12 cellular contexts compared by ENCODE assay signal in genomic region chr2:1591461-1591770, GRCh38.
DNase-seq lines count a peak whose midpoint lies in the region; ATAC-seq, FAIRE-seq and TF ChIP-seq lines count a peak whose summit lies in the region.
"Had no signal": no experiment of that assay in that cellular context is flagged by ENCODE, and none has a peak within 500 bp of the region (broad histone marks: within the 10 kb centered on the region; RNA-seq: fewer than 3 reads in every experiment).

No MANE protein-coding gene starts in this region.

- peak overlapping the region; percentile 7 for H3K4ac ChIP-seq in H1 (replicated peaks; ENCODE audit: insufficient read length, low read depth, low read length)

- peaks cover 3% of the 10 kb centered on the region for H3K79me1 ChIP-seq in H1 (ENCODE audit: low read depth, low read length)

- H3K27me3 ChIP-seq in PC-3 (ENCODE audit: low read length) (no peaks in the 10 kb centered on the region), H1 (replicated peaks in 1 of 4; ENCODE audit: control insufficient read depth in 3 of 4, extremely low read depth in 1 of 4, insufficient read depth in 3 of 4, low read length in 3 of 4) (no peaks in the 10 kb centered on the region), right lobe of liver (no peaks in the 10 kb centered on the region), sigmoid colon (no peaks in the 10 kb centered on the region)
- H3K27me3 ChIP-seq: testis had no signal

- DNase-seq in PC-3: peak; percentile 50
- DNase-seq in H1 (ENCODE audit: low read depth in 1 of 2, low spot score in 2 of 2): no peak
- no peak for DNase-seq in right lobe of liver
- DNase-seq in sigmoid colon: no peak
- no peak for DNase-seq in NCI-H1694 (lab: John Stamatoyannopoulos, UW)
- no peak for DNase-seq in GOT3 (lab: John Stamatoyannopoulos, UW)
- DNase-seq in NOMO-1 treated with DMSO at 0.1 percent for 48 hours (lab: John Stamatoyannopoulos, UW; ENCODE audit: unreplicated experiment): no peak
- DNase-seq: activated CD4-positive, alpha-beta T cell treated with anti-CD3 and anti-CD28 coated beads, Interleukin-2, amount 50 U/mL, for 1 hour; activated T-cell treated with anti-CD3 and anti-CD28 coated beads, Interleukin-2, amount 50 U/mL, for 48 hours; HFFc6 had no signal

- peak overlapping the region; percentile 59; the same call in 1 of the 2 replicates for H2AK5ac ChIP-seq in H1 (ENCODE audit: low read depth, low read length)

- BruUV-seq in PC-3 (replicated peaks; lab: Mats Ljungman, UMichigan): no TSS peak

- H2BK12ac ChIP-seq in H1 (ENCODE audit: low read depth, low read length): peak overlapping the region; percentile 60; the same call in 1 of the 2 replicates

- TF ChIP-seq CTCF in PC-3 (conservative IDR thresholded peaks at IDR 0.05; ENCODE audit: low read depth, low read length): no peak
- TF ChIP-seq CTCF in H1 (IDR thresholded peaks at IDR 0.05; ENCODE audit: control extremely low read depth in 1 of 3, insufficient read depth in 1 of 3, low read depth in 1 of 3, low read length in 3 of 3): no peak
- TF ChIP-seq CTCF in right lobe of liver (IDR thresholded peaks at IDR 0.05): no peak
- no peak for TF ChIP-seq CTCF in sigmoid colon (IDR thresholded peaks at IDR 0.05)

- H3K9ac ChIP-seq in PC-3 (ENCODE audit: low read length): peak overlapping the region; percentile 71
- no peak overlapping the region for H3K9ac ChIP-seq in H1 (replicated peaks in 1 of 4; ENCODE audit: extremely low read depth in 1 of 4, low read depth in 3 of 4, low read length in 3 of 4)

- TF ChIP-seq EP300 in H1 (IDR thresholded peaks at IDR 0.05; ENCODE audit: borderline replicate concordance in 1 of 2, low read depth in 2 of 2, low read length in 2 of 2) (no peak), sigmoid colon (IDR thresholded peaks at IDR 0.05) (no peak)

- H3K79me2 ChIP-seq in PC-3 (ENCODE audit: low read length) (0 out of 2 replicates have a peak, but pooled peaks cover 6% of the 10 kb centered on the region), H1 (ENCODE audit: control insufficient read depth in 1 of 2, insufficient read depth in 2 of 2, low read length in 2 of 2) (no peaks in the 10 kb centered on the region)

- TF ChIP-seq POLR2A in H1 (IDR thresholded peaks at IDR 0.05; ENCODE audit: control extremely low read depth in 1 of 2, low read depth in 2 of 2, low read length in 2 of 2) (no peak), right lobe of liver (IDR thresholded peaks at IDR 0.05) (no peak), sigmoid colon (IDR thresholded peaks at IDR 0.05) (no peak)

- POLR2A ChIA-PET in PC-3 (lab: Charles Lee; ENCODE audit: unreplicated experiment) (interaction anchor here (0.6 kb wide), 1 partner anchor 419 kb away, joined by 3 read pairs; no protein-coding TSS in a partner anchor), H1 (lab: Charles Lee; ENCODE audit: partially characterized antibody) (interaction anchor here (0.9 to 2.3 kb wide), 6 partner anchors 14 to 177 kb away, joined by 3 to 13 read pairs (median 4); no protein-coding TSS in a partner anchor)

- H3K9me2 ChIP-seq in PC-3 (replicated peaks; ENCODE audit: low read length): no peaks in the 10 kb centered on the region

- H3K36me3 ChIP-seq in PC-3 (ENCODE audit: low read depth, low read length) (no peaks in the 10 kb centered on the region), H1 (ENCODE audit: control insufficient read depth in 2 of 4, insufficient read depth in 4 of 4, low read length in 3 of 4) (no peaks in the 10 kb centered on the region; a peak in 1 of 8 replicates), right lobe of liver (no peaks in the 10 kb centered on the region), sigmoid colon (no peaks in the 10 kb centered on the region)

- no peak overlapping the region for H3K14ac ChIP-seq in H1 (ENCODE audit: insufficient read length)

- H3K23me2 ChIP-seq in H1 (ENCODE audit: low read depth, low read length): peaks cover 6% of the 10 kb centered on the region

- H4K8ac ChIP-seq in H1 (ENCODE audit: extremely low read depth, insufficient read depth, low read length): peak overlapping the region; percentile 87

- intact Hi-C loops in PC-3 (cut with micrococcal nuclease): no loop called here
- intact Hi-C loops in right lobe of liver (cut with DNase I): no loop called here
- intact Hi-C loops in sigmoid colon (cut with DNase I): loop anchor here (5.0 kb wide), 2 partner anchors 61 to 176 kb away; no protein-coding TSS in a partner anchor

- peak overlapping the region; percentile 25 for H3K18ac ChIP-seq in H1 (ENCODE audit: extremely low read depth, low read length)

- peak overlapping the region; percentile 66 for H2AFZ ChIP-seq in PC-3 (ENCODE audit: low read length)
- no peak overlapping the region for H2AFZ ChIP-seq in H1 (ENCODE audit: low read length)

- H3K56ac ChIP-seq in H1 (replicated peaks; ENCODE audit: insufficient read length, low read depth, low read length): no peak overlapping the region

- H2BK120ac ChIP-seq in H1 (replicated peaks; ENCODE audit: low read depth, low read length): no peak overlapping the region

- H2BK20ac ChIP-seq in H1 (ENCODE audit: low read length): peak overlapping the region; percentile 80; the same call in 1 of the 2 replicates

- H3K23ac ChIP-seq in H1 (ENCODE audit: insufficient read length): no peak overlapping the region

- H3K4me2 ChIP-seq in PC-3 (ENCODE audit: low read length) (peak overlapping the region; percentile 80), H1 (ENCODE audit: insufficient read depth in 1 of 2, low read depth in 2 of 2, low read length in 2 of 2) (0 out of 4 replicates have a peak overlapping the region, but pooled peaks of 1 of the 2 experiments have one; percentile 3)

- H3K9me3 ChIP-seq in PC-3 (ENCODE audit: low read length) (no peaks in the 10 kb centered on the region), H1 (ENCODE audit: insufficient read depth in 2 of 2, low read depth in 1 of 2, low read length in 1 of 2) (peaks cover 0 to 1% of the 10 kb centered on the region in 2 experiments; a peak in 1 of 4 replicates), right lobe of liver (no peaks in the 10 kb centered on the region), sigmoid colon (no peaks in the 10 kb centered on the region)
- H3K9me3 ChIP-seq: testis had no signal

- ATAC-seq in PC-3: peak; percentile 28
- ATAC-seq in right lobe of liver: peak in 1 of 4 donors; percentile 12
- no peak for ATAC-seq in HG02763 (IDR thresholded peaks at IDR 0.05; ENCODE audit: unreplicated experiment)

- TF ChIP-seq RAD21 in H1 (IDR thresholded peaks at IDR 0.05 in 1 of 2, conservative IDR thresholded peaks at IDR 0.05 in 1 of 2; ENCODE audit: low read depth in 2 of 2, low read length in 2 of 2): no peak

- CTCF ChIA-PET in PC-3 (lab: Charles Lee) (interaction anchor here (0.6 to 1.0 kb wide), 2 partner anchors 35 to 84 kb away, joined by 3 to 6 read pairs; no protein-coding TSS in a partner anchor), H1 (lab: Charles Lee; ENCODE audit: partially characterized antibody) (interaction anchor here (0.6 to 6.9 kb wide), 28 partner anchors 9 to 233 kb away, joined by 3 to 68 read pairs (median 5); no protein-coding TSS in a partner anchor)

- H4K20me1 ChIP-seq in PC-3 (ENCODE audit: low read length) (no peaks in the 10 kb centered on the region), H1 (replicated peaks in 1 of 2; ENCODE audit: control insufficient read depth in 1 of 2, insufficient read depth in 2 of 2, low read length in 2 of 2) (peaks cover 0 to 8% of the 10 kb centered on the region in 2 experiments)

- H3K27ac ChIP-seq in PC-3 (ENCODE audit: low read length) (peak overlapping the region; percentile 89), H1 (ENCODE audit: low read depth, low read length) (no peak overlapping the region), right lobe of liver (peak overlapping the region in 2 of 3 donors; percentile 1 to 38), sigmoid colon (peak overlapping the region in 3 of 4 donors; percentile 30 to 70 (median 57))
- H3K27ac ChIP-seq: testis had no signal

- peaks cover 61% of the 10 kb centered on the region for H3K4me1 ChIP-seq in PC-3 (ENCODE audit: insufficient read depth, low read length)
- peaks cover 0 to 16% (median 10%) of the 10 kb centered on the region in 4 experiments; a peak in 6 of 7 replicates for H3K4me1 ChIP-seq in H1 (replicated peaks in 1 of 4; ENCODE audit: control insufficient read depth in 3 of 4, insufficient read depth in 4 of 4, low read length in 3 of 4)
- H3K4me1 ChIP-seq in right lobe of liver: no peaks in the 10 kb centered on the region
- peaks cover 0 to 36% (median 25%) of the 10 kb centered on the region in 4 donors for H3K4me1 ChIP-seq in sigmoid colon
- H3K4me1 ChIP-seq: testis had no signal

- H3K4me3 ChIP-seq in PC-3 (ENCODE audit: low read length): peak overlapping the region; percentile 60
- H3K4me3 ChIP-seq in H1 (ENCODE audit: extremely low read depth in 1 of 4, insufficient read depth in 2 of 4, low read depth in 3 of 4, low read length in 4 of 4): no peak overlapping the region
- no peak overlapping the region for H3K4me3 ChIP-seq in right lobe of liver
- H3K4me3 ChIP-seq in sigmoid colon: no peak overlapping the region
- H3K4me3 ChIP-seq: testis had no signal

- H4K5ac ChIP-seq in H1 (ENCODE audit: insufficient read length, low read depth, low read length): peak overlapping the region; percentile 7

- peaks cover 4% of the 10 kb centered on the region for H3F3A ChIP-seq in PC-3 (ENCODE audit: low read length, unreplicated experiment)

- FAIRE-seq in H1 (lab: Jason Lieb, UNC): no peak

- WGBS in H1 (ENCODE audit: extremely low coverage in 1 of 2, insufficient coverage in 1 of 2, insufficient read length in 1 of 2, insufficient replicate concordance in 2 of 2, low coverage in 1 of 2, low lambda C conversion rate in 2 of 2, missing lambda C conversion rate in 1 of 2), 2 experiments: 93% methylated on average over 16 of the region's 16 CpGs; no CpG with 5 or more reads in 1 of the 2 experiments
- no CpG with 5 or more reads among the region's 16 CpGs for WGBS in right lobe of liver (ENCODE audit: insufficient coverage, low coverage, low lambda C conversion rate, missing lambda C conversion rate)
- WGBS in sigmoid colon, 2 donors: 65 to 68% methylated on average over 16 of the region's 16 CpGs

- H2BK5ac ChIP-seq in H1 (ENCODE audit: low read depth, low read length): peak overlapping the region; percentile 66

- H2BK15ac ChIP-seq in H1 (ENCODE audit: low read length): no peak overlapping the region

- H4K91ac ChIP-seq in H1 (replicated peaks; ENCODE audit: insufficient read length, low read length): peak overlapping the region; percentile 62

TF ChIP-seq in H1, 55 proteins besides CTCF, POLR2A, EP300 and RAD21:
- TF ChIP-seq MAFK (IDR thresholded peaks at IDR 0.05; ENCODE audit: low read depth, low read length) (no peak), KDM1A (IDR thresholded peaks at IDR 0.05; ENCODE audit: borderline replicate concordance, low read length) (no peak)
TF ChIP-seq in H1: peak in this region for 0.
